ENCODE assay signal across 31 cellular contexts in the genomic region with DNA sequence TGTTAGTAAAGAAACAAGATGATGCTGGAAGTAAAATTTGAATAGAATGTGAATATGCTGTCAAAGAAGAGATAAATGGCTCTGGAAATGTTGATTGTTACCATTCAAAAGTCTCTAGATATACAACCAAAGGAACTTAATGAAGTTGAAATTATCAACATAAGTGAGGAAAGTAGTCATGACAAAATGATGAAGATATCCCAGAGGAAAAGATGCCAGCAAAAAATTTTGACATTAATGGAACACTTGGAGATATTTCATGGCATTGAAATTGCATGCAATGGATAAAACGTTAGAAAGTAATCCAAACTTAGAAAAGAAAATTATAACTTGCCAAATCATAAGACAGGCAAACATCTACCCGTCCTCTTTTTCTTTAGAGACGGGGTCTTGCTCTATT.
DNase-seq lines count a peak whose midpoint lies in the region; TF ChIP-seq lines count a peak whose summit lies in the region.
"Had no signal": no experiment of that assay in that cellular context is flagged by ENCODE, and none has a peak within 500 bp of the region (broad histone marks: within the 10 kb centered on the region; RNA-seq: fewer than 3 reads in every experiment).

No MANE protein-coding gene starts in this region.

- H3K36me3 ChIP-seq in neural cell (ENCODE audit: insufficient read depth, low read length): no peaks in the 10 kb centered on the region
- H3K36me3 ChIP-seq in GM23248 (ENCODE audit: low read depth): no peaks in the 10 kb centered on the region
- H3K36me3 ChIP-seq: BE2C; BLaER1; BLaER1 treated with 17β-estradiol and CSF1 and Interleukin-3, amounts not matched to agents 10 nM and 100 nM had no signal

- no peaks in the 10 kb centered on the region for H3F3A ChIP-seq in neural cell (ENCODE audit: insufficient read depth, low read length, poor library complexity, severe bottlenecking)
- no peaks in the 10 kb centered on the region for H3F3A ChIP-seq in GM23248 (ENCODE audit: insufficient read depth)

- H3K36me3 Mint-ChIP-seq in mesothelial cell of epicardium: no peaks in the 10 kb centered on the region
- H3K36me3 Mint-ChIP-seq: CD14-positive monocyte; CD4-positive, alpha-beta memory T cell; CD4-positive, CD25-positive, alpha-beta regulatory T cell; CD8-positive, alpha-beta memory T cell; CD8-positive, alpha-beta T cell had no signal

- H3K4me3 ChIP-seq in neural cell (ENCODE audit: low read length): no peak overlapping the region
- no peak overlapping the region for H3K4me3 ChIP-seq in GM23248
- H3K4me3 ChIP-seq: A549; BLaER1; BLaER1 treated with 17β-estradiol and CSF1 and Interleukin-3, amounts not matched to agents 10 nM and 100 nM had no signal

- H3K27me3 Mint-ChIP-seq in mesothelial cell of epicardium (ENCODE audit: low read depth): no peaks in the 10 kb centered on the region
- H3K27me3 Mint-ChIP-seq: B cell; CD4-positive, alpha-beta memory T cell; CD4-positive, alpha-beta T cell; CD4-positive, CD25-positive, alpha-beta regulatory T cell; CD8-positive, alpha-beta memory T cell had no signal

- H3K9me3 Mint-ChIP-seq in mesothelial cell of epicardium: peaks cover under 1% of the 10 kb centered on the region

- no peak overlapping the region for H3K4me2 ChIP-seq in neural cell (ENCODE audit: low read length)
- no peak overlapping the region for H3K4me2 ChIP-seq in GM23248 (ENCODE audit: unreplicated experiment)
- H3K4me2 ChIP-seq: A549; BLaER1; BLaER1 treated with 17β-estradiol and CSF1 and Interleukin-3, amounts not matched to agents 10 nM and 100 nM had no signal

- in situ Hi-C loops in GM23248 (cut with MboI): no loop called here

- H3K9ac ChIP-seq in neural cell (ENCODE audit: low read length): no peak overlapping the region
- H3K9ac ChIP-seq in GM23248: no peak overlapping the region
- H3K9ac ChIP-seq: BLaER1; BLaER1 treated with 17β-estradiol and CSF1 and Interleukin-3, amounts not matched to agents 10 nM and 100 nM had no signal

- H3K9me2 ChIP-seq in neural cell (ENCODE audit: insufficient read depth, low read length) (no peaks in the 10 kb centered on the region), GM23248 (ENCODE audit: insufficient read depth) (no peaks in the 10 kb centered on the region)

- H3K9me3 ChIP-seq in neural cell (ENCODE audit: low read length) (no peaks in the 10 kb centered on the region), GM23248 (ENCODE audit: low read depth) (no peaks in the 10 kb centered on the region)
- H3K9me3 ChIP-seq: A549; BE2C; BLaER1; BLaER1 treated with 17β-estradiol and CSF1 and Interleukin-3, amounts not matched to agents 10 nM and 100 nM; Caco-2 had no signal

- TF ChIP-seq RAD21 in neural cell (conservative IDR thresholded peaks at IDR 0.05): no peak

- no peak for DNase-seq in mesothelial cell of epicardium (ENCODE audit: low spot score in 2 of 2, unreplicated experiment in 2 of 2)
- no peak for DNase-seq in H4 (ENCODE audit: low spot score)
- no peak for DNase-seq in GM23248
- DNase-seq: 8988T; ACHN; AML-193; BE2C; C1 segment of cervical spinal cord; Caco-2; Calu3; CD4-positive, alpha-beta memory T cell; CD4-positive, alpha-beta T cell; CD4-positive, CD25-positive, alpha-beta regulatory T cell; CD8-positive, alpha-beta memory T cell; CD8-positive, alpha-beta T cell; COR-L47; DMS 273 treated with DMSO at 0.1 percent for 48 hours; DMS153; DMS53; DMS79; DMS79 treated with DMSO at 0.1 percent for 48 hours; DND-41; EL had no signal

- TF ChIP-seq EP300 in neural cell (conservative IDR thresholded peaks at IDR 0.05; ENCODE audit: poor library complexity, severe bottlenecking): peak; percentile 90

- H3K27me3 ChIP-seq in neural cell (ENCODE audit: insufficient read depth, low read depth, low read length) (no peaks in the 10 kb centered on the region), GM23248 (replicated peaks; ENCODE audit: insufficient read depth) (no peaks in the 10 kb centered on the region)
- H3K27me3 ChIP-seq: BE2C; BLaER1; BLaER1 treated with 17β-estradiol and CSF1 and Interleukin-3, amounts not matched to agents 10 nM and 100 nM had no signal

- peak overlapping the region; percentile 15 for H3K27ac Mint-ChIP-seq in mesothelial cell of epicardium
- H3K27ac Mint-ChIP-seq: B cell; CD14-positive monocyte; CD4-positive, alpha-beta memory T cell; CD4-positive, alpha-beta T cell; CD4-positive, CD25-positive, alpha-beta regulatory T cell; CD8-positive, alpha-beta memory T cell; CD8-positive, alpha-beta T cell had no signal

- peaks cover 22% of the 10 kb centered on the region for H3K4me1 Mint-ChIP-seq in mesothelial cell of epicardium
- H3K4me1 Mint-ChIP-seq: B cell; CD14-positive monocyte; CD4-positive, alpha-beta memory T cell; CD4-positive, CD25-positive, alpha-beta regulatory T cell; CD8-positive, alpha-beta memory T cell had no signal

- H4K20me1 ChIP-seq in neural cell (ENCODE audit: insufficient read depth) (no peaks in the 10 kb centered on the region), GM23248 (ENCODE audit: insufficient read depth) (no peaks in the 10 kb centered on the region)
- H4K20me1 ChIP-seq: BLaER1; BLaER1 treated with 17β-estradiol and CSF1 and Interleukin-3, amounts not matched to agents 10 nM and 100 nM had no signal

- H3K79me2 ChIP-seq in neural cell (replicated peaks; ENCODE audit: insufficient read depth, low read length) (no peaks in the 10 kb centered on the region), GM23248 (ENCODE audit: insufficient read depth) (no peaks in the 10 kb centered on the region)

- H3K4me1 ChIP-seq in GM23248 (ENCODE audit: insufficient read depth): no peaks in the 10 kb centered on the region
- H3K4me1 ChIP-seq: A549; BE2C; BLaER1 treated with 17β-estradiol and CSF1 and Interleukin-3, amounts not matched to agents 10 nM and 100 nM; Caco-2 had no signal

- WGBS in GM23248 (ENCODE audit: low coverage in 1 of 2, low lambda C conversion rate in 2 of 2, missing lambda C conversion rate in 2 of 2), 2 experiments: 3 to 14% methylated on average over 3 of the region's 3 CpGs

- H3K27ac ChIP-seq in neural cell (ENCODE audit: low read length) (no peak overlapping the region), GM23248 (no peak overlapping the region)
- H3K27ac ChIP-seq: 22Rv1; A549; BLaER1; BLaER1 treated with 17β-estradiol and CSF1 and Interleukin-3, amounts not matched to agents 10 nM and 100 nM; C4-2B had no signal

- H2AFZ ChIP-seq in neural cell (ENCODE audit: low read depth, low read length) (no peak overlapping the region), GM23248 (no peak overlapping the region)

- no peak for TF ChIP-seq CTCF in mesothelial cell of epicardium (IDR thresholded peaks at IDR 0.05; ENCODE audit: unreplicated experiment)
- TF ChIP-seq CTCF in neural cell (IDR thresholded peaks at IDR 0.05; ENCODE audit: poor library complexity, severe bottlenecking): no peak

- H3K4me3 Mint-ChIP-seq in mesothelial cell of epicardium: no peak overlapping the region
- H3K4me3 Mint-ChIP-seq: B cell; CD14-positive monocyte; CD4-positive, alpha-beta memory T cell; CD4-positive, alpha-beta T cell; CD4-positive, CD25-positive, alpha-beta regulatory T cell; CD8-positive, alpha-beta memory T cell; CD8-positive, alpha-beta T cell had no signal

TF ChIP-seq in neural cell, 6 proteins besides CTCF, POLR2A, EP300 and RAD21:
- TF ChIP-seq MXI1 (conservative IDR thresholded peaks at IDR 0.05; ENCODE audit: poor library complexity, severe bottlenecking) (no peak), POLR2AphosphoS5 (IDR thresholded peaks at IDR 0.05) (peak; percentile 55), EZH2 (IDR thresholded peaks at IDR 0.05; ENCODE audit: borderline replicate concordance, insufficient read depth, low read length, poor library complexity, severe bottlenecking) (no peak)
- TF ChIP-seq, protein P1, sequence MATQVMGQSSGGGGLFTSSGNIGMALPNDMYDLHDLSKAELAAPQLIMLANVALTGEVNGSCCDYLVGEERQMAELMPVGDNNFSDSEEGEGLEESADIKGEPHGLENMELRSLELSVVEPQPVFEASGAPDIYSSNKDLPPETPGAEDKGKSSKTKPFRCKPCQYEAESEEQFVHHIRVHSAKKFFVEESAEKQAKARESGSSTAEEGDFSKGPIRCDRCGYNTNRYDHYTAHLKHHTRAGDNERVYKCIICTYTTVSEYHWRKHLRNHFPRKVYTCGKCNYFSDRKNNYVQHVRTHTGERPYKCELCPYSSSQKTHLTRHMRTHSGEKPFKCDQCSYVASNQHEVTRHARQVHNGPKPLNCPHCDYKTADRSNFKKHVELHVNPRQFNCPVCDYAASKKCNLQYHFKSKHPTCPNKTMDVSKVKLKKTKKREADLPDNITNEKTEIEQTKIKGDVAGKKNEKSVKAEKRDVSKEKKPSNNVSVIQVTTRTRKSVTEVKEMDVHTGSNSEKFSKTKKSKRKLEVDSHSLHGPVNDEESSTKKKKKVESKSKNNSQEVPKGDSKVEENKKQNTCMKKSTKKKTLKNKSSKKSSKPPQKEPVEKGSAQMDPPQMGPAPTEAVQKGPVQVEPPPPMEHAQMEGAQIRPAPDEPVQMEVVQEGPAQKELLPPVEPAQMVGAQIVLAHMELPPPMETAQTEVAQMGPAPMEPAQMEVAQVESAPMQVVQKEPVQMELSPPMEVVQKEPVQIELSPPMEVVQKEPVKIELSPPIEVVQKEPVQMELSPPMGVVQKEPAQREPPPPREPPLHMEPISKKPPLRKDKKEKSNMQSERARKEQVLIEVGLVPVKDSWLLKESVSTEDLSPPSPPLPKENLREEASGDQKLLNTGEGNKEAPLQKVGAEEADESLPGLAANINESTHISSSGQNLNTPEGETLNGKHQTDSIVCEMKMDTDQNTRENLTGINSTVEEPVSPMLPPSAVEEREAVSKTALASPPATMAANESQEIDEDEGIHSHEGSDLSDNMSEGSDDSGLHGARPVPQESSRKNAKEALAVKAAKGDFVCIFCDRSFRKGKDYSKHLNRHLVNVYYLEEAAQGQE (IDR thresholded peaks at IDR 0.05; ENCODE audit: borderline replicate concordance): peak; percentile 16
